Comparison of ENCODE assay signal across 8 cellular contexts in the genomic region with DNA sequence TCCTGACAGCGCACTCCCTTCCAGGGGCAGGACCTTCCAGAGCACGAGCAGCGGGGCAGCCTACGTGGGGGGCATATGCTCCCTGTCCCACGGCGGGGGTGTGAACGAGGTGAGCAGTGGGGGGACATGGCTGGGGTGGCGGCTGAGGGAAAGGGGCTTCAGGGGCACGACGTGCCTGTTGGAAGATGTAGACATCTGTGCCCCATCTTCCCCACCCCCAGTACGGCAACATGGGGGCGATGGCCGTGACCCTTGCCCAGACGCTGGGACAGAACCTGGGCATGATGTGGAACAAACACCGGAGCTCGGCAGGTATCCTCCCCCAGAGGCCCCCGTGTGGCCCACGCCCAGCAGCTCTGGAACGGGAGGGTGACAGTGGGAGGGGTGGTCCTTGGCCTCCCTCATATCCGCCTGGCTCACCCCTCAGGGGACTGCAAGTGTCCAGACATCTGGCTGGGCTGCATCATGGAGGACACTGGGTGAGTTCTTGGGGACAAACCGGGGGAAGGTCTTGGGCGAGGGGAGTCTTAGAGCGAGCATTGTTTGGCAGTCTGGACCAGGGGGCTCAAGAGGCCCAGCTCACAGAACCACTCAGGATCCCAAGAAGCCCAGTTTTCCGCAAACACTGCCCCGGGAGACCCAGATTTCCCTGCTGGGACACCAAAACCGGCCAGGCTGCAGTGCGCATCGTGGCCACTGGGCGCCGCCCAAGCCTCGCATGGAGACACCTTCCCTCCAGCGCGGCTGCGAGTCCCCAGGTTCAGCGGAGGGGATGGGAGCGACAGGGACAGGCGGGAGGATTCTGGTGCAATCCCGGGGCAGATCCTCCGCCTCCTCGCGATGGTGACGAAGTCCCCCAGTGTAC. TPM values are rescaled to one million over a fixed set of nuclear protein-coding genes. Genes with fewer than 3 reads are reported as not detected.
A peak's percentile ranks its signal among the peaks of the same experiment; 100 is the strongest.
DNase-seq lines count a peak whose midpoint lies in the region; ATAC-seq and TF ChIP-seq lines count a peak whose summit lies in the region.

No MANE protein-coding gene starts in this region.

- TF ChIP-seq CTCF in kidney epithelial cell (IDR thresholded peaks at IDR 0.05; ENCODE audit: insufficient read depth, low read length, poor library complexity, severe bottlenecking) = peak; percentile 99

- peak; percentile 21 for ATAC-seq in HG02943 (IDR thresholded peaks at IDR 0.05; ENCODE audit: low read depth, unreplicated experiment)
- ATAC-seq in GM18870 (IDR thresholded peaks at IDR 0.05; ENCODE audit: unreplicated experiment) = no peak

- H3K27me3 ChIP-seq in kidney epithelial cell (ENCODE audit: control insufficient read depth, insufficient read depth, low read length) = peaks cover 28% of the 10 kb centered on the region

- peak; percentile 81 for DNase-seq in DMS53 treated with DMSO at 0.1 percent for 48 hours (lab: John Stamatoyannopoulos, UW; ENCODE audit: unreplicated experiment)
- peak; percentile 91 for DNase-seq in NCI-H345 (lab: John Stamatoyannopoulos, UW)
- peak; percentile 74 for DNase-seq in activated CD4-positive, CD25-positive, alpha-beta regulatory T cell treated with anti-CD3 and anti-CD28 coated beads, Interleukin-2, amount 50 U/mL, for 16 hours (ENCODE audit: low read depth, low spot score)
- peak; percentile 75 for DNase-seq in central memory CD4-positive, alpha-beta T cell
- DNase-seq in kidney epithelial cell (ENCODE audit: low read depth) = no peak
- DNase-seq in stimulated activated CD4-positive, alpha-beta T cell treated with anti-CD3 and anti-CD28 coated beads, Interleukin-15, amount 100 ng/mL, for 1 hour (ENCODE audit: low read depth in 1 of 2, low spot score in 1 of 2) = peak; percentile 72 to 87

- H3K4me3 ChIP-seq in kidney epithelial cell (ENCODE audit: low read depth, low read length) = peak overlapping the region; percentile 58

- H3K36me3 ChIP-seq in kidney epithelial cell (ENCODE audit: control insufficient read depth, insufficient read depth, low read length) = no peaks in the 10 kb centered on the region

RNA-seq across cellular contexts. Expression of a gene that starts 15.7 kb away (rescaled TPM):
- total RNA-seq in kidney epithelial cell = 0.21 and 1.6 TPM in 2 replicates

RNA-seq across cellular contexts. Expression of a gene that starts 55.6 kb away (rescaled TPM):
- total RNA-seq in kidney epithelial cell = 25.7 and 36.9 TPM in 2 replicates
